In genomic region chr11:103091810-103092524, GRCh38 we compare ENCODE assay signal across 8 cellular contexts. TPM values are rescaled to one million over a fixed set of nuclear protein-coding genes. Genes with fewer than 3 reads are reported as not detected.
DNase-seq lines count a peak whose midpoint lies in the region; ATAC-seq and TF ChIP-seq lines count a peak whose summit lies in the region.

Gene DCUN1D5 (minus strand): TSS chr11:103092160. CDS start chr11:103091872, 288 bp downstream.

- peak; percentile 80 for DNase-seq in NCI-H2196 treated with DMSO at 0.1 percent for 48 hours (lab: John Stamatoyannopoulos, UW; ENCODE audit: unreplicated experiment)
- DNase-seq in breast epithelium (ENCODE audit: low spot score in 2 of 2), result peak; percentile 95 to 98

- H3K9me3 ChIP-seq in breast epithelium (no peaks in the 10 kb centered on the region), iPS-18c (ENCODE audit: control insufficient read depth, insufficient read depth, low read length) (no peaks in the 10 kb centered on the region), skeletal muscle tissue (ENCODE audit: control insufficient read depth in 3 of 3, low read length in 3 of 3) (no peaks in the 10 kb centered on the region)

- H3K4me1 ChIP-seq in ACC112 (ENCODE audit: control insufficient read depth, insufficient read depth, low read length, unreplicated experiment) (peaks cover 17% of the 10 kb centered on the region), breast epithelium (peaks cover 2 to 4% of the 10 kb centered on the region in 2 donors), skeletal muscle tissue (ENCODE audit: control insufficient read depth in 3 of 3, insufficient read depth in 3 of 3, low read length in 3 of 3) (peaks cover 5 to 16% (median 11%) of the 10 kb centered on the region in 3 donors)

- TF ChIP-seq CTCF in VCaP (conservative IDR thresholded peaks at IDR 0.05), result no peak
- TF ChIP-seq CTCF in breast epithelium (IDR thresholded peaks at IDR 0.05), result no peak

- peak within 1 kb of the TSS; percentile 87 to 93 (median 90) for H3K9ac ChIP-seq in skeletal muscle tissue (ENCODE audit: low read depth in 1 of 3, low read length in 3 of 3)

- H3K27me3 ChIP-seq in ACC112 (ENCODE audit: insufficient read depth, low read length), result no peaks in the 10 kb centered on the region
- H3K27me3 ChIP-seq in breast epithelium, result no peaks in the 10 kb centered on the region
- peaks cover 0 to 11% (median 6%) of the 10 kb centered on the region in 3 donors for H3K27me3 ChIP-seq in skeletal muscle tissue (ENCODE audit: control insufficient read depth in 3 of 3, insufficient read depth in 3 of 3, low read length in 3 of 3)

- H3K79me2 ChIP-seq in ACC112 (ENCODE audit: control insufficient read depth, insufficient read depth, low read length, unreplicated experiment), result peaks cover 49% of the 10 kb centered on the region

- H3K36me3 ChIP-seq in ACC112 (ENCODE audit: insufficient read depth, low read length), result peaks cover 4% of the 10 kb centered on the region
- H3K36me3 ChIP-seq in breast epithelium, result no peaks in the 10 kb centered on the region
- H3K36me3 ChIP-seq in skeletal muscle tissue (ENCODE audit: control insufficient read depth in 3 of 3, insufficient read depth in 3 of 3, low read length in 3 of 3), result peaks cover 0 to 4% (median 3%) of the 10 kb centered on the region in 3 donors

- intact Hi-C loops in breast epithelium (cut with DNase I; ENCODE audit: low total_unique reads), result no loop called here

- ATAC-seq in GM18870 (IDR thresholded peaks at IDR 0.05; ENCODE audit: unreplicated experiment) (peak; percentile 98), HG03135 (IDR thresholded peaks at IDR 0.05; ENCODE audit: unreplicated experiment) (peak; percentile 100)

- H3K4me3 ChIP-seq in ACC112 (ENCODE audit: low read depth, low read length) (peak within 1 kb of the TSS; percentile 94), breast epithelium (peak within 1 kb of the TSS; percentile 85 to 97 (median 87)), iPS-18c (ENCODE audit: insufficient read depth, low read depth, low read length) (peak within 1 kb of the TSS; percentile 90), skeletal muscle tissue (ENCODE audit: low read length in 3 of 3) (peak within 1 kb of the TSS; percentile 80 to 92 (median 83))

- TF ChIP-seq POLR2A in breast epithelium (IDR thresholded peaks at IDR 0.05), result peak; percentile 42

- peak within 1 kb of the TSS; percentile 66 for H3K27ac ChIP-seq in ACC112 (ENCODE audit: low read depth, low read length)
- H3K27ac ChIP-seq in VCaP, result peak within 1 kb of the TSS; percentile 92
- H3K27ac ChIP-seq in breast epithelium, result peak within 1 kb of the TSS; percentile 91
- peak within 1 kb of the TSS; percentile 80 for H3K27ac ChIP-seq in skeletal muscle tissue (ENCODE audit: low read depth, low read length)

- peak within 1 kb of the TSS; percentile 86 for H2AFZ ChIP-seq in ACC112 (ENCODE audit: low read length, unreplicated experiment)

RNA-seq across cellular contexts. Expression of gene DCUN1D5, which starts in this region (rescaled TPM):
- total RNA-seq in breast epithelium, result 10 to 100 TPM; 31.8 to 38.2 (median 36.2) TPM
- total RNA-seq in skeletal muscle tissue, result 33.9 TPM

Comparison
In these comparisons a context has a peak if more than half of its experiments do, and no peak if none do; other contexts are left out.
1. Peak in every context shown above with its lines: DNase-seq, ATAC-seq, H3K4me3 ChIP-seq and H3K27ac ChIP-seq.